8 cellular contexts compared by ENCODE assay signal in genomic region chrX:68432648-68433047, GRCh38. TPM values are rescaled to one million over a fixed set of nuclear protein-coding genes. Genes with fewer than 3 reads are reported as not detected.
A peak's percentile ranks its signal among the peaks of the same experiment; 100 is the strongest.
DNase-seq lines count a peak whose midpoint lies in the region; ATAC-seq and TF ChIP-seq lines count a peak whose summit lies in the region.

No MANE protein-coding gene starts in this region.

- H3K9me3 Mint-ChIP-seq in natural killer cell treated with Interleukin-12 subunit alpha and Interleukin-12 subunit beta and Interleukin-15 and Interleukin-18, amount 100 ng/mL, for 72 hours = no peaks in the 10 kb centered on the region

- peak overlapping the region; percentile 67; the same call in 1 of the 2 replicates for H3K9ac ChIP-seq in BLaER1

- H3K36me3 Mint-ChIP-seq in natural killer cell treated with Interleukin-12 subunit alpha and Interleukin-12 subunit beta and Interleukin-15 and Interleukin-18, amount 100 ng/mL, for 72 hours = no peaks in the 10 kb centered on the region

- peak overlapping the region; percentile 73 for H3K4me3 ChIP-seq in BLaER1
- H3K4me3 ChIP-seq in epithelial cell of proximal tubule (ENCODE audit: low read depth, low read length) = peak overlapping the region; percentile 73

- H3K27ac ChIP-seq in BLaER1 (no peak overlapping the region), RWPE1 (peak overlapping the region; percentile 89)

- H3K27me3 Mint-ChIP-seq in natural killer cell treated with Interleukin-12 subunit alpha and Interleukin-12 subunit beta and Interleukin-15 and Interleukin-18, amount 100 ng/mL, for 72 hours = peaks cover 14 to 53% of the 10 kb centered on the region in 2 donors

- no peak for TF ChIP-seq CTCF in RWPE1 (conservative IDR thresholded peaks at IDR 0.05; ENCODE audit: low read depth)
- TF ChIP-seq CTCF in epithelial cell of proximal tubule (conservative IDR thresholded peaks at IDR 0.05; ENCODE audit: low read depth, low read length) = no peak

- H3K27ac Mint-ChIP-seq in natural killer cell treated with Interleukin-12 subunit alpha and Interleukin-12 subunit beta and Interleukin-15 and Interleukin-18, amount 100 ng/mL, for 72 hours = no peak overlapping the region

- H3K4me3 Mint-ChIP-seq in natural killer cell treated with Interleukin-12 subunit alpha and Interleukin-12 subunit beta and Interleukin-15 and Interleukin-18, amount 100 ng/mL, for 72 hours = peak overlapping the region; percentile 79

- H3K9me3 ChIP-seq in BLaER1 = no peaks in the 10 kb centered on the region

- peak overlapping the region; percentile 84 for H3K4me2 ChIP-seq in BLaER1

- H3K4me1 Mint-ChIP-seq in natural killer cell treated with Interleukin-12 subunit alpha and Interleukin-12 subunit beta and Interleukin-15 and Interleukin-18, amount 100 ng/mL, for 72 hours (ENCODE audit: low read depth in 2 of 2) = peaks cover 11 to 16% of the 10 kb centered on the region in 2 donors

- CTCF ChIA-PET in RWPE1 (lab: Yijun Ruan, JAX) = interaction anchor here (0.6 to 0.8 kb wide), 3 partner anchors 234 to 301 kb away, joined by 3 to 4 read pairs (median 3); no protein-coding TSS in a partner anchor

- POLR2A ChIA-PET in RWPE1 (lab: Yijun Ruan, JAX; ENCODE audit: low non-redundant PET) = no interaction called here

- no peaks in the 10 kb centered on the region for H4K20me1 ChIP-seq in BLaER1

- 0 out of 2 replicates have a peak, but pooled peaks cover 8% of the 10 kb centered on the region for H3K4me1 ChIP-seq in BLaER1

- H3K27me3 ChIP-seq in BLaER1 = peaks cover 50% of the 10 kb centered on the region

- H3K36me3 ChIP-seq in BLaER1 = no peaks in the 10 kb centered on the region

- ATAC-seq in natural killer cell treated with Interleukin-12 subunit alpha and Interleukin-12 subunit beta and Interleukin-15 and Interleukin-18, amount 100 ng/mL, for 72 hours = no peak
- ATAC-seq in GM19395 (IDR thresholded peaks at IDR 0.05; ENCODE audit: unreplicated experiment) (no peak), HG03095 (IDR thresholded peaks at IDR 0.05; ENCODE audit: unreplicated experiment) (no peak)

- DNase-seq in RWPE1 (ENCODE audit: low spot score) = no peak
- DNase-seq in epithelial cell of proximal tubule (ENCODE audit: low read depth) = no peak
- no peak for DNase-seq in natural killer cell treated with Interleukin-12 subunit alpha and Interleukin-12 subunit beta and Interleukin-15 and Interleukin-18, amount 100 ng/mL, for 72 hours (ENCODE audit: low spot score)
- no peak for DNase-seq in cerebellum (ENCODE audit: low spot score)
- no peak for DNase-seq in activated effector memory CD4-positive, alpha-beta T cell treated with Interleukin-2 at 50 U/mL for 16 hours

RNA-seq across cellular contexts. Expression of gene OPHN1, which starts 0.6 kb away (rescaled TPM):
- total RNA-seq in epithelial cell of proximal tubule = 2.8 and 3.7 TPM in 2 replicates
- 1 to 10 TPM in 1 of 2 donors, under 1 TPM in 1; 0.84 to 1.0 TPM for total RNA-seq in natural killer cell treated with Interleukin-12 subunit alpha and Interleukin-12 subunit beta and Interleukin-15 and Interleukin-18, amount 100 ng/mL, for 72 hours
- total RNA-seq in cerebellum = 43.2 TPM
